19 cellular contexts compared by ENCODE assay signal in genomic region chrX:42992199-42992943, GRCh38.
DNase-seq lines count a peak whose midpoint lies in the region; ATAC-seq, FAIRE-seq and TF ChIP-seq lines count a peak whose summit lies in the region.
"Had no signal": no experiment of that assay in that cellular context is flagged by ENCODE, and none has a peak within 500 bp of the region (broad histone marks: within the 10 kb centered on the region; RNA-seq: fewer than 3 reads in every experiment).

No MANE protein-coding gene starts in this region.

- peak; percentile 53 for DNase-seq in GM23338 (ENCODE audit: low spot score)
- DNase-seq in OCI-M2 (lab: John Stamatoyannopoulos, UW; ENCODE audit: unreplicated experiment): peak; percentile 32
- peak; percentile 70 for DNase-seq in endothelial cell of umbilical vein (ENCODE audit: low read depth, low spot score)
- no peak for DNase-seq in neural progenitor cell (ENCODE audit: low spot score)
- DNase-seq in NCI-H146 (lab: John Stamatoyannopoulos, UW): no peak
- no peak for DNase-seq in T-helper 17 cell
- DNase-seq: activated CD8-positive, alpha-beta memory T cell treated with anti-CD3 and anti-CD28 coated beads, Interleukin-2, amount 50 U/mL, for 4 hours; activated naive CD4-positive, alpha-beta T cell treated with Interleukin-2 at 50 U/mL for 16 hours; brain microvascular endothelial cell; effector CD8-positive, alpha-beta T cell; foreskin melanocyte; GOT3; NCI-H1436; Peyer's patch; stimulated activated naive CD4-positive, alpha-beta T cell; T-cell had no signal

- H3F3A ChIP-seq in GM23338 (replicated peaks; ENCODE audit: low read depth) (no peaks in the 10 kb centered on the region), neural progenitor cell (ENCODE audit: low read depth) (no peaks in the 10 kb centered on the region)

- H3K79me2 ChIP-seq in GM23338 (replicated peaks; ENCODE audit: insufficient read depth): no peaks in the 10 kb centered on the region
- H3K79me2 ChIP-seq in endothelial cell of umbilical vein (ENCODE audit: control insufficient read depth, insufficient read depth, low read length): no peaks in the 10 kb centered on the region
- H3K79me2 ChIP-seq in neural progenitor cell (ENCODE audit: low read depth): no peaks in the 10 kb centered on the region

- H3K9me3 ChIP-seq in endothelial cell of umbilical vein (replicated peaks; ENCODE audit: control insufficient read depth, insufficient read depth, low read length) (no peaks in the 10 kb centered on the region), neural progenitor cell (ENCODE audit: low read depth) (no peaks in the 10 kb centered on the region), T-helper 17 cell (ENCODE audit: control insufficient read depth, low read length, poor library complexity, severe bottlenecking) (no peaks in the 10 kb centered on the region)
- H3K9me3 ChIP-seq: Peyer's patch had no signal

- H3K27ac Mint-ChIP-seq in GM23338 (peak overlapping the region; percentile 78), neural progenitor cell (no peak overlapping the region), T-helper 17 cell (no peak overlapping the region)
- H3K27ac Mint-ChIP-seq: T-cell had no signal

- H3K27ac ChIP-seq in GM23338 (ENCODE audit: low read depth) (peak overlapping the region; percentile 91), endothelial cell of umbilical vein (ENCODE audit: insufficient read depth, low read depth, low read length) (peak overlapping the region; percentile 65), neural progenitor cell (no peak overlapping the region)
- H3K27ac ChIP-seq: brain microvascular endothelial cell, Peyer's patch had no signal

- TSS peak; percentile 63 for BruUV-seq in endothelial cell of umbilical vein (replicated peaks; lab: Mats Ljungman, UMichigan)

- H3K9me3 Mint-ChIP-seq in GM23338 (peaks cover 6% of the 10 kb centered on the region; the same call in 2 of the 3 replicates), neural progenitor cell (no peaks in the 10 kb centered on the region)
- H3K9me3 Mint-ChIP-seq: T-cell had no signal

- H3K9me2 ChIP-seq in GM23338 (ENCODE audit: insufficient read depth): no peaks in the 10 kb centered on the region

- H3K36me3 ChIP-seq in GM23338 (ENCODE audit: insufficient read depth) (no peaks in the 10 kb centered on the region), endothelial cell of umbilical vein (ENCODE audit: control insufficient read depth in 2 of 2, extremely low read depth in 1 of 2, insufficient read depth in 2 of 2, low read length in 2 of 2) (no peaks in the 10 kb centered on the region), neural progenitor cell (no peaks in the 10 kb centered on the region)
- H3K36me3 ChIP-seq: brain microvascular endothelial cell, Peyer's patch had no signal

- H3K27me3 Mint-ChIP-seq in GM23338 (ENCODE audit: insufficient read depth, low read depth, poor library complexity): peaks cover 3% of the 10 kb centered on the region
- peaks cover 2% of the 10 kb centered on the region for H3K27me3 Mint-ChIP-seq in neural progenitor cell (ENCODE audit: insufficient read depth, low read depth)
- H3K27me3 Mint-ChIP-seq in T-helper 17 cell: no peaks in the 10 kb centered on the region

- H4K20me1 ChIP-seq in GM23338 (replicated peaks; ENCODE audit: insufficient read depth) (no peaks in the 10 kb centered on the region), endothelial cell of umbilical vein (replicated peaks; ENCODE audit: control insufficient read depth, extremely low read depth, insufficient read depth, low read length) (no peaks in the 10 kb centered on the region), neural progenitor cell (ENCODE audit: low read depth) (no peaks in the 10 kb centered on the region)

- TF ChIP-seq CTCF in GM23338 (conservative IDR thresholded peaks at IDR 0.05; ENCODE audit: low read depth in 2 of 2) (no peak), endothelial cell of umbilical vein (IDR thresholded peaks at IDR 0.05; ENCODE audit: extremely low read depth in 1 of 2, insufficient read depth in 1 of 2, low read depth in 1 of 2, low read length in 2 of 2) (no peak), neural progenitor cell (IDR thresholded peaks at IDR 0.05) (no peak)

- dilution Hi-C loops in endothelial cell of umbilical vein (cut with MboI; ENCODE audit: extremely low pct_ligation_motif_present, low sequenced_read_pairs): no loop called here

- ATAC-seq in GM23338 (peak; percentile 61; the same call in 2 of the 3 replicates), GM21619 (IDR thresholded peaks at IDR 0.05; ENCODE audit: unreplicated experiment) (no peak), T-helper 17 cell (no peak), GM19467 (IDR thresholded peaks at IDR 0.05; ENCODE audit: unreplicated experiment) (no peak)
- ATAC-seq: T-cell had no signal

- H3K4me3 Mint-ChIP-seq in GM23338: no peak overlapping the region
- H3K4me3 Mint-ChIP-seq in neural progenitor cell: no peak overlapping the region
- no peak overlapping the region for H3K4me3 Mint-ChIP-seq in T-helper 17 cell
- H3K4me3 Mint-ChIP-seq: T-cell had no signal

- H3K4me2 ChIP-seq in GM23338 (no peak overlapping the region), endothelial cell of umbilical vein (ENCODE audit: insufficient read depth, low read length) (no peak overlapping the region), neural progenitor cell (no peak overlapping the region)

- peak; percentile 31 for FAIRE-seq in endothelial cell of umbilical vein (lab: Jason Lieb, UNC)
- FAIRE-seq: islet of Langerhans had no signal

- intact Hi-C loops in endothelial cell of umbilical vein (cut with micrococcal nuclease): loop anchor here (1.0 kb wide), 1 partner anchor 414 kb away; no protein-coding TSS in a partner anchor

- H3K27me3 ChIP-seq in GM23338 (ENCODE audit: insufficient read depth) (no peaks in the 10 kb centered on the region), endothelial cell of umbilical vein (ENCODE audit: control insufficient read depth in 2 of 2, insufficient read depth in 2 of 2, low read length in 2 of 2) (no peaks in the 10 kb centered on the region), neural progenitor cell (no peaks in the 10 kb centered on the region)
- H3K27me3 ChIP-seq: brain microvascular endothelial cell, Peyer's patch had no signal

- H3K4me3 ChIP-seq in GM23338 (no peak overlapping the region), endothelial cell of umbilical vein (replicated peaks in 1 of 3; ENCODE audit: insufficient read depth in 1 of 3, low read depth in 1 of 3, low read length in 3 of 3) (no peak overlapping the region), neural progenitor cell (no peak overlapping the region)
- H3K4me3 ChIP-seq: Peyer's patch had no signal

- no peak overlapping the region for H2AFZ ChIP-seq in GM23338
- H2AFZ ChIP-seq in endothelial cell of umbilical vein (ENCODE audit: low read depth, low read length): no peak overlapping the region
- H2AFZ ChIP-seq in neural progenitor cell (replicated peaks): peak overlapping the region; percentile 81

- CTCF ChIA-PET in endothelial cell of umbilical vein (lab: Charles Lee): no interaction called here

- POLR2A ChIA-PET in endothelial cell of umbilical vein (lab: Charles Lee): no interaction called here

- H3K36me3 Mint-ChIP-seq in GM23338 (ENCODE audit: low read depth): peaks cover 17% of the 10 kb centered on the region; the same call in 2 of the 3 replicates
- no peaks in the 10 kb centered on the region for H3K36me3 Mint-ChIP-seq in neural progenitor cell
- H3K36me3 Mint-ChIP-seq in T-helper 17 cell (ENCODE audit: low read depth): no peaks in the 10 kb centered on the region
- H3K36me3 Mint-ChIP-seq: T-cell had no signal

- H3K9ac ChIP-seq in endothelial cell of umbilical vein (replicated peaks; ENCODE audit: extremely low read depth, insufficient read depth, low read length) (peak overlapping the region; percentile 14), neural progenitor cell (no peak overlapping the region)

- peak; percentile 16 for TF ChIP-seq POLR2A in endothelial cell of umbilical vein (IDR thresholded peaks at IDR 0.05; ENCODE audit: low read depth, low read length)

- H3K9me1 ChIP-seq in endothelial cell of umbilical vein (replicated peaks; ENCODE audit: control insufficient read depth, extremely low read depth, insufficient read depth, low read length): no peaks in the 10 kb centered on the region

- peaks cover 18% of the 10 kb centered on the region for H3K4me1 Mint-ChIP-seq in GM23338
- no peaks in the 10 kb centered on the region for H3K4me1 Mint-ChIP-seq in neural progenitor cell
- H3K4me1 Mint-ChIP-seq in T-helper 17 cell: peaks cover 3% of the 10 kb centered on the region

- H3K4me1 ChIP-seq in GM23338 (ENCODE audit: insufficient read depth): peaks cover 8% of the 10 kb centered on the region
- H3K4me1 ChIP-seq in endothelial cell of umbilical vein (ENCODE audit: control insufficient read depth, extremely low read depth, insufficient read depth, low read length): peaks cover 35% of the 10 kb centered on the region
- H3K4me1 ChIP-seq in neural progenitor cell: peaks cover 12% of the 10 kb centered on the region
- H3K4me1 ChIP-seq: Peyer's patch had no signal

TF ChIP-seq in GM23338, 12 proteins besides CTCF, POLR2A, EP300 and RAD21 (continues in another document):
- TF ChIP-seq CREB1 (CRISPR knock-in tag; IDR thresholded peaks at IDR 0.05; ENCODE audit: low read depth): no peak

TF ChIP-seq in endothelial cell of umbilical vein, 7 proteins besides CTCF, POLR2A, EP300 and RAD21:
- TF ChIP-seq POLR2AphosphoS5 (IDR thresholded peaks at IDR 0.05; ENCODE audit: insufficient read depth, low read depth, low read length) (no peak), FOS (IDR thresholded peaks at IDR 0.05; ENCODE audit: borderline replicate concordance, insufficient read depth, low read length) (peak; percentile 10), JUN (IDR thresholded peaks at IDR 0.05; ENCODE audit: borderline replicate concordance, insufficient read depth, insufficient read length, low read depth) (peak; percentile 42), MAX (IDR thresholded peaks at IDR 0.05; ENCODE audit: insufficient read depth, insufficient read length) (no peak), GATA2 (IDR thresholded peaks at IDR 0.05; ENCODE audit: insufficient read depth, insufficient read length, low read depth, low read length) (peak; percentile 44), MYC (IDR thresholded peaks at IDR 0.05; ENCODE audit: low read depth, low read length) (no peak), EZH2 (IDR thresholded peaks at IDR 0.05; ENCODE audit: borderline replicate concordance, low read depth, low read length, severe bottlenecking) (no peak)

Comparison
In these comparisons a context has a peak if more than half of its experiments do, and no peak if none do; other contexts are left out.
1. DNase-seq: peak in GM23338 (single experiment), OCI-M2 (single experiment) and endothelial cell of umbilical vein (single experiment); none in neural progenitor cell (single experiment), NCI-H146 (single experiment) and T-helper 17 cell (0 of 3).